8 cellular contexts compared by ENCODE assay signal in the genomic region with DNA sequence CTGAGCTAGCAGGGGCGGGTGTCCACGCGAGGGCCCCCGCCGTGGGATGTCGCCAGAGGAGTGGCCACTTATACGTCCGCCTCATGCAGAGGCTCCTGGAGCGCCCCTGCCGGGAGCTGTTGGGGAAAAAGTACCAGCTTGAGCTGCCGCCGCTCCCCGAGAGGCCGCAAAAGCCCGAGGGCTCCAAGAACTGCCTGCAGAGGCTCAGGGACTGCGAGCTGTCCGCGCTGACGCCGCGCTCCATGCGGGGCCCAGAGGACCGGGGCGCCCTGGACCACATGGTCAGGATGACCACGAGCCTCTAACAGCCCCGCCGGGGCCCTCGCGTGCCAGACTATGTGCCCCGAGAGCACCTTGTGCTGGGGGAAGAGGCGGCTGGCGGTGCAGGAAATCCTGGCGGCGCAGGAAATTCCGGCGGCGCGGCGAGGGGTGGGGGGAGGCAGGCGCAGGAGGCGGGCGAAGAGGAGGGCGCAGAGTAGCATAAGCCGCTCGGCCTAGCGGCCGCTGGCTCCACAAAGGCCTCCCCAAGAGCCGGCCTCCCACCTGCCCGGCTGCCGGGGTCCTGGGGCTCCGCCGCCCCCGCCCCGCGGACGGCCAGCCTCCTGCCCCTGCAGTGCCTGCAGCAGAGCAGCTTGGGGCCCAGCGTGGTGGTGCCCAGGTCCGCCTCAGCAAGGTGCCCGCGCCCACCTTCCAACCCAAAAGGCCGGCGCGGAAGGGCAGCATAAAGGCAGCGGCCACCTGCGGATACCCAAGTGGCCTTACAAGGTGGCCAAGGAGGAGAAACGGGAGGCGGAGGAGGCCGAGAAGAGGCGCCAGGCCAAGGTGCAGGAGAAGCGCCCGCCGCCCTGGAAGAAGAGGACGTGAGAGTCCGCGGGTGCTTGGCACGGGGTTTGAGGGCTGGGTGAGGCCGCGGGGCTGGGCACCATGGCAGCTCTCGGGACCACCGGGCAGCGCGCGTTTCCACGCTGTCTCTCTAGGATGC. TPM values are rescaled to one million over a fixed set of nuclear protein-coding genes. Genes with fewer than 3 reads are reported as not detected.
DNase-seq lines count a peak whose midpoint lies in the region; ATAC-seq and TF ChIP-seq lines count a peak whose summit lies in the region.

No MANE protein-coding gene starts in this region.

- no peaks in the 10 kb centered on the region for H3K36me3 ChIP-seq in neural progenitor cell

- peak; percentile 54 for ATAC-seq in GM21717 (IDR thresholded peaks at IDR 0.05; ENCODE audit: unreplicated experiment)

- intact Hi-C loops in activated CD4-positive, alpha-beta T cell treated with anti-CD3 and anti-CD28 coated beads, Interleukin-2, amount 10 ng/mL, durations not matched to agents 24 days and 14 days (cut with micrococcal nuclease): no loop called here

- H3K27ac ChIP-seq in neural progenitor cell: no peak overlapping the region

- H3K27ac Mint-ChIP-seq in activated CD4-positive, alpha-beta T cell treated with anti-CD3 and anti-CD28 coated beads, Interleukin-2, amount 10 ng/mL, durations not matched to agents 24 days and 14 days: peak overlapping the region; percentile 93
- no peak overlapping the region for H3K27ac Mint-ChIP-seq in neural progenitor cell

- peaks cover 38% of the 10 kb centered on the region for H3K36me3 Mint-ChIP-seq in activated CD4-positive, alpha-beta T cell treated with anti-CD3 and anti-CD28 coated beads, Interleukin-2, amount 10 ng/mL, durations not matched to agents 24 days and 14 days (ENCODE audit: low read depth)
- H3K36me3 Mint-ChIP-seq in neural progenitor cell: no peaks in the 10 kb centered on the region

- H3K9me3 ChIP-seq in neural progenitor cell (ENCODE audit: low read depth): peaks cover 13% of the 10 kb centered on the region

- H3K4me3 ChIP-seq in neural progenitor cell: no peak overlapping the region

- no peaks in the 10 kb centered on the region for H4K20me1 ChIP-seq in neural progenitor cell (ENCODE audit: low read depth)

- H3F3A ChIP-seq in neural progenitor cell (ENCODE audit: low read depth): no peaks in the 10 kb centered on the region

- TF ChIP-seq CTCF in neural progenitor cell (IDR thresholded peaks at IDR 0.05): no peak

- no peak overlapping the region for H3K4me2 ChIP-seq in neural progenitor cell

- no peaks in the 10 kb centered on the region for H3K4me1 ChIP-seq in neural progenitor cell

- H3K9me3 Mint-ChIP-seq in activated CD4-positive, alpha-beta T cell treated with anti-CD3 and anti-CD28 coated beads, Interleukin-2, amount 10 ng/mL, durations not matched to agents 24 days and 14 days: no peaks in the 10 kb centered on the region
- H3K9me3 Mint-ChIP-seq in neural progenitor cell: peaks cover 4% of the 10 kb centered on the region

- DNase-seq in DMS153 treated with DMSO at 0.1 percent for 48 hours (lab: John Stamatoyannopoulos, UW; ENCODE audit: unreplicated experiment) (peak; percentile 48), NCI-H1417 treated with DMSO at 0.1 percent for 48 hours (lab: John Stamatoyannopoulos, UW) (peak; percentile 25), dedifferentiated amniotic fluid mesenchymal stem cell (ENCODE audit: extremely low spot score) (peak; percentile 63), middle frontal gyrus (ENCODE audit: extremely low spot score, low spot score) (peak; percentile 50), neural progenitor cell (ENCODE audit: low spot score) (no peak)
- peak; percentile 91 for DNase-seq in activated CD4-positive, alpha-beta T cell treated with anti-CD3 and anti-CD28 coated beads, Interleukin-2, amount 10 ng/mL, durations not matched to agents 24 days and 14 days
- DNase-seq in stimulated activated CD8-positive, alpha-beta memory T cell treated with anti-CD3 and anti-CD28 coated beads, Interleukin-7, amount 100 ng/mL, for 48 hours (ENCODE audit: extremely low read depth in 1 of 2, low read depth in 1 of 2): peak; percentile 35 to 41

- no peaks in the 10 kb centered on the region for H3K27me3 ChIP-seq in neural progenitor cell

- no peaks in the 10 kb centered on the region for H3K79me2 ChIP-seq in neural progenitor cell (ENCODE audit: low read depth)

- H3K4me1 Mint-ChIP-seq in activated CD4-positive, alpha-beta T cell treated with anti-CD3 and anti-CD28 coated beads, Interleukin-2, amount 10 ng/mL, durations not matched to agents 24 days and 14 days: peaks cover 35% of the 10 kb centered on the region
- H3K4me1 Mint-ChIP-seq in neural progenitor cell: peaks cover 14% of the 10 kb centered on the region

- H3K27me3 Mint-ChIP-seq in activated CD4-positive, alpha-beta T cell treated with anti-CD3 and anti-CD28 coated beads, Interleukin-2, amount 10 ng/mL, durations not matched to agents 24 days and 14 days: peaks cover 2% of the 10 kb centered on the region
- no peaks in the 10 kb centered on the region for H3K27me3 Mint-ChIP-seq in neural progenitor cell (ENCODE audit: insufficient read depth, low read depth)

- H2AFZ ChIP-seq in neural progenitor cell (replicated peaks): no peak overlapping the region

- no peak overlapping the region for H3K9ac ChIP-seq in neural progenitor cell

- H3K4me3 Mint-ChIP-seq in activated CD4-positive, alpha-beta T cell treated with anti-CD3 and anti-CD28 coated beads, Interleukin-2, amount 10 ng/mL, durations not matched to agents 24 days and 14 days: peak overlapping the region; percentile 96
- H3K4me3 Mint-ChIP-seq in neural progenitor cell: no peak overlapping the region

RNA-seq across cellular contexts. Expression of gene TRIM43B, which starts 42.1 kb away (rescaled TPM):
- total RNA-seq in activated CD4-positive, alpha-beta T cell treated with anti-CD3 and anti-CD28 coated beads, Interleukin-2, amount 10 ng/mL, durations not matched to agents 24 days and 14 days: not detected in 2 replicates
- not detected in 2 replicates for total RNA-seq in neural progenitor cell (ENCODE audit: low replicate concordance)
